ENCODE assay signal across 14 cellular contexts in genomic region chr16:372584-372983, GRCh38. TPM values are rescaled to one million over a fixed set of nuclear protein-coding genes. Genes with fewer than 3 reads are reported as not detected.
A peak's percentile ranks its signal among the peaks of the same experiment; 100 is the strongest.
DNase-seq lines count a peak whose midpoint lies in the region; ATAC-seq and TF ChIP-seq lines count a peak whose summit lies in the region.
"Had no signal": no experiment of that assay in that cellular context is flagged by ENCODE, and none has a peak within 500 bp of the region (broad histone marks: within the 10 kb centered on the region; RNA-seq: fewer than 3 reads in every experiment).

No MANE protein-coding gene starts in this region.

- H3K9ac ChIP-seq in neural progenitor cell, result no peak overlapping the region

- peaks cover 90% of the 10 kb centered on the region for H3K36me3 Mint-ChIP-seq in dendritic cell treated with granulocyte-macrophage colony-stimulating factor and Interleukin-4, amounts not matched to agents 40 ng/mL and 50 ng/mL, for 4 days (ENCODE audit: low read depth)
- peaks cover 2% of the 10 kb centered on the region for H3K36me3 Mint-ChIP-seq in neural progenitor cell

- peaks cover 10 to 22% (median 15%) of the 10 kb centered on the region in 9 donors for H3K4me1 ChIP-seq in heart right ventricle
- peaks cover 4% of the 10 kb centered on the region for H3K4me1 ChIP-seq in neural progenitor cell

- H3K4me1 Mint-ChIP-seq in dendritic cell treated with granulocyte-macrophage colony-stimulating factor and Interleukin-4, amounts not matched to agents 40 ng/mL and 50 ng/mL, for 4 days (ENCODE audit: low read depth), result peaks cover 35% of the 10 kb centered on the region
- peaks cover 9% of the 10 kb centered on the region for H3K4me1 Mint-ChIP-seq in neural progenitor cell

- no peaks in the 10 kb centered on the region for H3K9me3 ChIP-seq in heart right ventricle
- no peaks in the 10 kb centered on the region for H3K9me3 ChIP-seq in neural progenitor cell (ENCODE audit: low read depth)

- peaks cover 5% of the 10 kb centered on the region for H3F3A ChIP-seq in neural progenitor cell (ENCODE audit: low read depth)

- no peak overlapping the region for H3K4me3 ChIP-seq in heart right ventricle
- H3K4me3 ChIP-seq in neural progenitor cell, result no peak overlapping the region
- H3K4me3 ChIP-seq: GM12878 had no signal

- no peak overlapping the region for H2AFZ ChIP-seq in neural progenitor cell (replicated peaks)

- TF ChIP-seq CTCF in heart right ventricle (IDR thresholded peaks at IDR 0.05) (no peak), neural progenitor cell (IDR thresholded peaks at IDR 0.05) (no peak)

- peaks cover 15% of the 10 kb centered on the region for H4K20me1 ChIP-seq in neural progenitor cell (ENCODE audit: low read depth)

- H3K36me3 ChIP-seq in heart right ventricle (peaks cover 0 to 81% (median 51%) of the 10 kb centered on the region in 9 donors), neural progenitor cell (no peaks in the 10 kb centered on the region)

- no peaks in the 10 kb centered on the region for H3K27me3 Mint-ChIP-seq in dendritic cell treated with granulocyte-macrophage colony-stimulating factor and Interleukin-4, amounts not matched to agents 40 ng/mL and 50 ng/mL, for 4 days
- H3K27me3 Mint-ChIP-seq in neural progenitor cell (ENCODE audit: insufficient read depth, low read depth), result peaks cover 3% of the 10 kb centered on the region
- H3K27me3 Mint-ChIP-seq: CD4-positive, alpha-beta memory T cell had no signal

- H3K4me2 ChIP-seq in neural progenitor cell, result no peak overlapping the region

- H3K9me3 Mint-ChIP-seq in dendritic cell treated with granulocyte-macrophage colony-stimulating factor and Interleukin-4, amounts not matched to agents 40 ng/mL and 50 ng/mL, for 4 days, result no peaks in the 10 kb centered on the region
- H3K9me3 Mint-ChIP-seq in neural progenitor cell, result no peaks in the 10 kb centered on the region
- H3K9me3 Mint-ChIP-seq: CD4-positive, alpha-beta memory T cell; H9 had no signal

- ATAC-seq in Right ventricle myocardium inferior, result no peak
- no peak for ATAC-seq in heart right ventricle
- no peak for ATAC-seq in HG03442 (IDR thresholded peaks at IDR 0.05; ENCODE audit: unreplicated experiment)
- no peak for ATAC-seq in GM21390 (IDR thresholded peaks at IDR 0.05; ENCODE audit: unreplicated experiment)
- ATAC-seq: GM12878 had no signal

- no peak overlapping the region for H3K27ac ChIP-seq in heart right ventricle
- H3K27ac ChIP-seq in neural progenitor cell, result no peak overlapping the region
- H3K27ac ChIP-seq: C4-2B had no signal

- DNase-seq in Right ventricle myocardium inferior (ENCODE audit: missing footprints), result peak; percentile 63
- no peak for DNase-seq in heart right ventricle
- no peak for DNase-seq in neural progenitor cell (ENCODE audit: low spot score)
- no peak for DNase-seq in stimulated activated CD4-positive, alpha-beta T cell treated with anti-CD3 and anti-CD28 coated beads, Interleukin-2, amount 100 ng/mL, for 48 hours
- DNase-seq: ACHN; CD4-positive, alpha-beta memory T cell; DMS79; GOT3; H9 had no signal

- peak overlapping the region; percentile 12 for H3K27ac Mint-ChIP-seq in dendritic cell treated with granulocyte-macrophage colony-stimulating factor and Interleukin-4, amounts not matched to agents 40 ng/mL and 50 ng/mL, for 4 days
- H3K27ac Mint-ChIP-seq in neural progenitor cell, result no peak overlapping the region

- WGBS in heart right ventricle, 2 donors, result 90 to 96% methylated on average over 12 of the region's 12 CpGs

- no peaks in the 10 kb centered on the region for H3K27me3 ChIP-seq in heart right ventricle
- H3K27me3 ChIP-seq in neural progenitor cell, result no peaks in the 10 kb centered on the region

- H3K4me3 Mint-ChIP-seq in dendritic cell treated with granulocyte-macrophage colony-stimulating factor and Interleukin-4, amounts not matched to agents 40 ng/mL and 50 ng/mL, for 4 days, result no peak overlapping the region
- H3K4me3 Mint-ChIP-seq in neural progenitor cell, result peak overlapping the region; percentile 35

- intact Hi-C loops in Right ventricle myocardium inferior (cut with DNase I) (no loop called here), heart right ventricle (cut with DNase I) (no loop called here)
- intact Hi-C loops in dendritic cell treated with granulocyte-macrophage colony-stimulating factor and Interleukin-4, amounts not matched to agents 40 ng/mL and 50 ng/mL, for 4 days (cut with micrococcal nuclease), result no loop called here

- no peaks in the 10 kb centered on the region for H3K79me2 ChIP-seq in neural progenitor cell (ENCODE audit: low read depth)

RNA-seq across cellular contexts. Expression of gene MRPL28, which starts 2.2 kb away (rescaled TPM):
- total RNA-seq in Right ventricle myocardium inferior (83.1 TPM), heart right ventricle (10 to 100 TPM; 64.9 to 78.6 (median 74.6) TPM), neural progenitor cell (ENCODE audit: low replicate concordance) (82.2 and 138 TPM in 2 replicates)
- 100 to 1,000 TPM; 134 to 169 TPM for polyA plus RNA-seq in heart right ventricle

RNA-seq across cellular contexts. Expression of gene PGAP6, which starts 9.2 kb away (rescaled TPM):
- total RNA-seq in Right ventricle myocardium inferior (32.1 TPM), heart right ventricle (10 to 100 TPM; 27.1 to 57.3 (median 33.1) TPM), neural progenitor cell (ENCODE audit: low replicate concordance) (16.7 and 49.5 TPM in 2 replicates)
- 10 to 100 TPM; 27.8 to 45.3 TPM for polyA plus RNA-seq in heart right ventricle

RNA-seq across cellular contexts. Expression of gene AXIN1, which starts 20.1 kb away (rescaled TPM):
- 12.8 TPM for total RNA-seq in Right ventricle myocardium inferior
- 10 to 100 TPM in 4 of 10 donors, 1 to 10 TPM in 6; 7.7 to 16.1 (median 9.2) TPM for total RNA-seq in heart right ventricle
- polyA plus RNA-seq in heart right ventricle, result 10 to 100 TPM in 1 of 2 donors, 1 to 10 TPM in 1; 9.4 to 14.9 TPM
- total RNA-seq in neural progenitor cell (ENCODE audit: low replicate concordance), result 19.6 and 35.4 TPM in 2 replicates

RNA-seq across cellular contexts. Expression of gene NME4, which starts 24.4 kb away (rescaled TPM):
- total RNA-seq in Right ventricle myocardium inferior (91.3 TPM), heart right ventricle (10 to 100 TPM; 57.8 to 97.0 (median 75.4) TPM), neural progenitor cell (ENCODE audit: low replicate concordance) (93.3 and 236 TPM in 2 replicates)
- 10 to 100 TPM; 48.1 to 97.2 TPM for polyA plus RNA-seq in heart right ventricle

RNA-seq across cellular contexts. Expression of gene DECR2, which starts 29.1 kb away (rescaled TPM):
- total RNA-seq in Right ventricle myocardium inferior, result 10.6 TPM
- total RNA-seq in heart right ventricle, result 10 to 100 TPM in 7 of 10 donors, 1 to 10 TPM in 3; 7.0 to 17.4 (median 11.6) TPM
- 10 to 100 TPM in 1 of 2 donors, 1 to 10 TPM in 1; 9.3 to 26.0 TPM for polyA plus RNA-seq in heart right ventricle
- total RNA-seq in neural progenitor cell (ENCODE audit: low replicate concordance), result 7.1 and 24.3 TPM in 2 replicates
